Comparison of ENCODE assay signal across 27 cellular contexts in the genomic region with DNA sequence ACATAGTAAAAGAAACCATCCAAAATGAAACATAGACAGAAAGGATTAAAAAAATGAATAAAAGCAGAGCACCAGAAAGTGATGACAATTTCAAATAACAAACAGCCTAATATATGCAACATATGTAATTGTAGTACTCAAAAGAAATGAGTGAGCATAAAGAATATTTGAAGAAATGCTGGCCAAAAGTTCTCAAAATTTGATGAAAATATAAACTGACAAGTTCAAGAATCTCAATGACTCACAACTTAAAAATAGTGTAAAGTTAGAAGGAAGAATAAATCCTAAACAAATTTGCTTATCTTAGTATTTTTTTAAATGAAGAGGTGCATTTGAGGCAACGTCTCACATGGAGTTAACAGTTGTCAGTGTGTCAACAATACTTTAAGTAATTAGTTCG.
"Had no signal": no experiment of that assay in that cellular context is flagged by ENCODE, and none has a peak within 500 bp of the region (broad histone marks: within the 10 kb centered on the region; RNA-seq: fewer than 3 reads in every experiment).

No MANE protein-coding gene starts in this region.

- H3K36me3 ChIP-seq: left lung, lower lobe of right lung, neural progenitor cell, neutrophil, suprapubic skin, thoracic aorta, tibial artery, upper lobe of right lung had no signal

- H3K4me2 ChIP-seq: neural progenitor cell had no signal

- H3K4me1 ChIP-seq: left lung, lower lobe of right lung, neural progenitor cell, suprapubic skin, tibial artery, upper lobe of right lung had no signal

- H3K4me3 ChIP-seq: left lung, lower lobe of right lung, neural progenitor cell, skin epidermis, suprapubic skin, thoracic aorta, tibial artery, upper lobe of right lung had no signal

- H3K27me3 ChIP-seq: left lung, neural progenitor cell, neutrophil, suprapubic skin, tibial artery, upper lobe of right lung had no signal

- H3K27ac ChIP-seq: left lung, lower lobe of right lung, neural progenitor cell, neutrophil, skin epidermis, suprapubic skin, thoracic aorta, tibial artery, upper lobe of right lung had no signal

- H3K9ac ChIP-seq: neural progenitor cell had no signal

- H2AFZ ChIP-seq: neural progenitor cell had no signal

- H3K9me3 ChIP-seq: left lung, lower lobe of right lung, neutrophil, suprapubic skin, thoracic aorta, tibial artery, upper lobe of right lung had no signal

- DNase-seq: hippocampal formation; immature natural killer cell; kidney; left colon; left lung; lower lobe of right lung; mammary epithelial cell; mesendoderm; naive B cell; natural killer cell; nephron progenitor cell; occipital lobe; right cardiac atrium; stimulated activated CD4-positive, alpha-beta T cell treated with anti-CD3 and anti-CD28 coated beads, Interleukin-12 subunit alpha, Interleukin-12 subunit beta, amount 100 ng/mL, for 4 hours; stimulated activated CD4-positive, alpha-beta T cell treated with anti-CD3 and anti-CD28 coated beads, Interleukin-15, amount 100 ng/mL, for 24 hours; stimulated activated CD4-positive, alpha-beta T cell treated with anti-CD3 and anti-CD28 coated beads, Interleukin-2, amount 100 ng/mL, for 24 hours; stimulated activated CD4-positive, alpha-beta T cell treated with anti-CD3 and anti-CD28 coated beads, Interleukin-4, amount 100 ng/mL, for 1 hour; stimulated activated naive B cell treated with anti-CD40 and anti-IgM and Interleukin-4, amounts not matched to agents 10 μg/mL and 1 μg/mL and 100 μg/mL, for 72 hours; tibial artery; trophoblast cell; upper lobe of right lung had no signal

- ATAC-seq: left colon; left lung; lower lobe of right lung; natural killer cell; right cardiac atrium; sciatic nerve; stimulated activated naive B cell treated with anti-CD40 and anti-IgM and Interleukin-4, amounts not matched to agents 10 μg/mL and 1 μg/mL and 100 μg/mL, for 72 hours; upper lobe of right lung had no signal
